In genomic region chr15:79027532-79028410, GRCh38 we compare ENCODE assay signal across 17 cellular contexts.
"Had no signal": no experiment of that assay in that cellular context is flagged by ENCODE, and none has a peak within 500 bp of the region (broad histone marks: within the 10 kb centered on the region; RNA-seq: fewer than 3 reads in every experiment).

No MANE protein-coding gene starts in this region.

- H3K4me3 ChIP-seq: lower lobe of right lung, sigmoid colon, smooth muscle cell, stomach, thyroid gland, upper lobe of left lung, vagina had no signal

- DNase-seq: activated effector memory CD4-positive, alpha-beta T cell treated with anti-CD3 and anti-CD28 coated beads, Interleukin-2, amount 50 U/mL, for 16 hours; amniotic stem cell; cortex of kidney; immature natural killer cell; natural killer cell; sigmoid colon; stimulated activated CD4-positive, alpha-beta T cell treated with anti-CD3 and anti-CD28 coated beads, Interleukin-4, amount 100 ng/mL, for 4 hours; stomach; T-helper 9 cell had no signal

- H3K4me2 ChIP-seq: smooth muscle cell had no signal

- H3K27ac ChIP-seq: lower lobe of right lung, sigmoid colon, stomach, thyroid gland, upper lobe of left lung, vagina, WERI-Rb-1 had no signal

- ATAC-seq: activated CD4-positive, CD25-positive, alpha-beta regulatory T cell treated with anti-CD3 and anti-CD28 coated beads, Interleukin-2, amount 50 U/mL, for 24 hours; effector memory CD8-positive, alpha-beta T cell; natural killer cell had no signal

- H3K36me3 ChIP-seq: lower lobe of right lung, sigmoid colon, stomach, thyroid gland, upper lobe of left lung, vagina, WERI-Rb-1 had no signal

- H3K4me1 ChIP-seq: lower lobe of right lung, sigmoid colon, stomach, thyroid gland, upper lobe of left lung, vagina had no signal

- H3K27me3 ChIP-seq: thyroid gland, upper lobe of left lung, vagina had no signal

- H3K9me3 ChIP-seq: lower lobe of right lung, sigmoid colon, stomach, thyroid gland, upper lobe of left lung, vagina had no signal
